Comparison of ENCODE assay signal across 7 cellular contexts in genomic region chr6:32852018-32852843, GRCh38. TPM values are rescaled to one million over a fixed set of nuclear protein-coding genes. Genes with fewer than 3 reads are reported as not detected.
A peak's percentile ranks its signal among the peaks of the same experiment; 100 is the strongest.
DNase-seq lines count a peak whose midpoint lies in the region; ATAC-seq and TF ChIP-seq lines count a peak whose summit lies in the region.

No MANE protein-coding gene starts in this region.

- ATAC-seq in GM21515 (IDR thresholded peaks at IDR 0.05; ENCODE audit: unreplicated experiment) (no peak), HG02678 (IDR thresholded peaks at IDR 0.05; ENCODE audit: unreplicated experiment) (no peak)

- no peak overlapping the region for H3K14ac ChIP-seq in trophoblast cell (ENCODE audit: low read length)

- H3K4me2 ChIP-seq in trophoblast cell (ENCODE audit: low read length) = no peak overlapping the region

- no peak overlapping the region for H4K8ac ChIP-seq in trophoblast cell (ENCODE audit: low read depth, low read length)

- H3K27me3 ChIP-seq in HAP-1 (ENCODE audit: low read depth) (no peaks in the 10 kb centered on the region), trophoblast cell (ENCODE audit: insufficient read depth, low read length) (peaks cover 37% of the 10 kb centered on the region)

- peak; percentile 11 to 35 for DNase-seq in HAP-1 (ENCODE audit: low spot score in 2 of 2)
- DNase-seq in activated CD4-positive, alpha-beta memory T cell treated with anti-CD3 and anti-CD28 coated beads, Interleukin-2, amount 10 ng/mL, durations not matched to agents 7 days and 5 days = peak; percentile 52
- peak; percentile 29 for DNase-seq in fibroblast of villous mesenchyme (ENCODE audit: low read depth)
- peak; percentile 52 to 76 for DNase-seq in trophoblast cell
- DNase-seq in Ammon's horn (ENCODE audit: low spot score) = no peak

- H2BK5ac ChIP-seq in trophoblast cell (ENCODE audit: low read depth, low read length, poor library complexity) = no peak overlapping the region

- no peak overlapping the region for H3K9ac ChIP-seq in trophoblast cell (ENCODE audit: low read length)

- no peak overlapping the region for H2AK5ac ChIP-seq in trophoblast cell (ENCODE audit: low read length)

- H2AFZ ChIP-seq in trophoblast cell (ENCODE audit: insufficient read depth, low read length, poor library complexity) = no peak overlapping the region

- no peak overlapping the region for H2BK120ac ChIP-seq in trophoblast cell (ENCODE audit: insufficient read depth, low read length, poor library complexity)

- no peak overlapping the region for H2BK12ac ChIP-seq in trophoblast cell (ENCODE audit: low read length)

- in situ Hi-C loops in HAP-1 (cut with MboI; ENCODE audit: low sequenced_read_pairs) = no loop called here

- POLR2A ChIA-PET in activated CD4-positive, alpha-beta memory T cell treated with anti-CD3 and anti-CD28 coated beads, Interleukin-2, amount 10 ng/mL, durations not matched to agents 7 days and 5 days (lab: Charles Lee) = interaction anchor here (0.7 to 9.4 kb wide), 14 partner anchors 12 to 724 kb away, joined by 3 to 1055 read pairs (median 4); partner anchors contain the start of genes ATF6B, BRD2, GPSM3 and HLA-DMB

- H3K4ac ChIP-seq in trophoblast cell (ENCODE audit: low read depth, low read length) = no peak overlapping the region

- H3K36me3 Mint-ChIP-seq in activated CD4-positive, alpha-beta memory T cell treated with anti-CD3 and anti-CD28 coated beads, Interleukin-2, amount 10 ng/mL, durations not matched to agents 7 days and 5 days (ENCODE audit: low read depth) = peaks cover 91% of the 10 kb centered on the region

- peaks cover 6% of the 10 kb centered on the region for H3K4me1 ChIP-seq in HAP-1
- peaks cover 17 to 20% of the 10 kb centered on the region in 2 experiments for H3K4me1 ChIP-seq in trophoblast cell (ENCODE audit: control insufficient read depth in 1 of 2, insufficient read depth in 2 of 2, low read length in 2 of 2)

- CTCF ChIA-PET in activated CD4-positive, alpha-beta memory T cell treated with anti-CD3 and anti-CD28 coated beads, Interleukin-2, amount 10 ng/mL, durations not matched to agents 7 days and 5 days (lab: Charles Lee) = interaction anchor here (1.2 to 9.6 kb wide), 8 partner anchors 12 to 119 kb away, joined by 3 to 337 read pairs (median 20); partner anchors contain the start of genes HLA-DMA and TAP2

- H3K27ac Mint-ChIP-seq in activated CD4-positive, alpha-beta memory T cell treated with anti-CD3 and anti-CD28 coated beads, Interleukin-2, amount 10 ng/mL, durations not matched to agents 7 days and 5 days = peak overlapping the region; percentile 99

- H3K4me3 Mint-ChIP-seq in activated CD4-positive, alpha-beta memory T cell treated with anti-CD3 and anti-CD28 coated beads, Interleukin-2, amount 10 ng/mL, durations not matched to agents 7 days and 5 days = peak overlapping the region; percentile 100

- no peak overlapping the region for H4K91ac ChIP-seq in trophoblast cell (ENCODE audit: low read depth, low read length)

- H3K36me3 ChIP-seq in HAP-1 (replicated peaks) (peaks cover 6% of the 10 kb centered on the region), trophoblast cell (ENCODE audit: control insufficient read depth in 1 of 2, insufficient read depth in 2 of 2, low read length in 2 of 2) (no peaks in the 10 kb centered on the region)

- H3K4me3 ChIP-seq in HAP-1 (peak overlapping the region; percentile 67), fibroblast of villous mesenchyme (ENCODE audit: low read depth, low read length) (peak overlapping the region; percentile 95), trophoblast cell (ENCODE audit: low read depth, low read length) (peak overlapping the region; percentile 40)

- no peaks in the 10 kb centered on the region for H3K79me1 ChIP-seq in trophoblast cell (ENCODE audit: low read length)

- H3K27me3 Mint-ChIP-seq in activated CD4-positive, alpha-beta memory T cell treated with anti-CD3 and anti-CD28 coated beads, Interleukin-2, amount 10 ng/mL, durations not matched to agents 7 days and 5 days = no peaks in the 10 kb centered on the region

- no peak overlapping the region for H3K23ac ChIP-seq in trophoblast cell (ENCODE audit: low read length)

- H3K9me3 ChIP-seq in HAP-1 (no peaks in the 10 kb centered on the region), trophoblast cell (ENCODE audit: insufficient read depth, low read depth, low read length) (peaks cover 4% of the 10 kb centered on the region)

- no peak overlapping the region for H3K18ac ChIP-seq in trophoblast cell (ENCODE audit: low read length)

- 100% methylated on average over 1 of the region's 23 CpGs for WGBS in trophoblast cell (ENCODE audit: extremely low coverage, insufficient coverage, insufficient read length)

- peaks cover 60% of the 10 kb centered on the region for H3K4me1 Mint-ChIP-seq in activated CD4-positive, alpha-beta memory T cell treated with anti-CD3 and anti-CD28 coated beads, Interleukin-2, amount 10 ng/mL, durations not matched to agents 7 days and 5 days

- H3K27ac ChIP-seq in trophoblast cell (ENCODE audit: low read depth, low read length) = no peak overlapping the region

- H3K9me3 Mint-ChIP-seq in activated CD4-positive, alpha-beta memory T cell treated with anti-CD3 and anti-CD28 coated beads, Interleukin-2, amount 10 ng/mL, durations not matched to agents 7 days and 5 days = no peaks in the 10 kb centered on the region

- no peak overlapping the region for H4K12ac ChIP-seq in trophoblast cell (ENCODE audit: low read depth, low read length)

- TF ChIP-seq CTCF in fibroblast of villous mesenchyme (IDR thresholded peaks at IDR 0.05; ENCODE audit: insufficient read depth, low read depth, low read length) = no peak

- H3K79me2 ChIP-seq in trophoblast cell (ENCODE audit: control insufficient read depth, insufficient read depth, low read length, poor library complexity) = no peaks in the 10 kb centered on the region

RNA-seq across cellular contexts. Expression of gene TAP1, which starts 1.3 kb away (rescaled TPM):
- 100 to 1,000 TPM; 410 to 412 TPM for total RNA-seq in activated CD4-positive, alpha-beta memory T cell treated with anti-CD3 and anti-CD28 coated beads, Interleukin-2, amount 10 ng/mL, durations not matched to agents 7 days and 5 days
- total RNA-seq in fibroblast of villous mesenchyme = 70.5 and 122 TPM in 2 replicates
- 1.9 and 2.2 TPM in 2 replicates for polyA plus RNA-seq in trophoblast cell (2013)

RNA-seq across cellular contexts. Expression of gene PSMB9, which starts 1.8 kb away (rescaled TPM):
- total RNA-seq in activated CD4-positive, alpha-beta memory T cell treated with anti-CD3 and anti-CD28 coated beads, Interleukin-2, amount 10 ng/mL, durations not matched to agents 7 days and 5 days = 100 to 1,000 TPM; 368 to 372 TPM
- total RNA-seq in fibroblast of villous mesenchyme = 34.8 and 59.6 TPM in 2 replicates
- polyA plus RNA-seq in trophoblast cell (2013) = not detected in 2 replicates

RNA-seq across cellular contexts. Expression of gene PSMB8, which starts 8.4 kb away (rescaled TPM):
- 100 to 1,000 TPM; 389 to 401 TPM for total RNA-seq in activated CD4-positive, alpha-beta memory T cell treated with anti-CD3 and anti-CD28 coated beads, Interleukin-2, amount 10 ng/mL, durations not matched to agents 7 days and 5 days
- total RNA-seq in fibroblast of villous mesenchyme = 72.5 and 78.2 TPM in 2 replicates
- polyA plus RNA-seq in trophoblast cell (2013) = 0.16 and 0.17 TPM in 2 replicates

RNA-seq across cellular contexts. Expression of gene TAP2, which starts 13.7 kb away (rescaled TPM):
- 100 to 1,000 TPM; 203 to 211 TPM for total RNA-seq in activated CD4-positive, alpha-beta memory T cell treated with anti-CD3 and anti-CD28 coated beads, Interleukin-2, amount 10 ng/mL, durations not matched to agents 7 days and 5 days
- total RNA-seq in fibroblast of villous mesenchyme = 20.6 and 33.7 TPM in 2 replicates
- 0.82 and 0.92 TPM in 2 replicates for polyA plus RNA-seq in trophoblast cell (2013)

RNA-seq across cellular contexts. Expression of gene HLA-DOB, which starts 35.4 kb away (rescaled TPM):
- total RNA-seq in activated CD4-positive, alpha-beta memory T cell treated with anti-CD3 and anti-CD28 coated beads, Interleukin-2, amount 10 ng/mL, durations not matched to agents 7 days and 5 days = 1 to 10 TPM; 1.5 to 2.2 TPM
- 0.32 and 0.43 TPM in 2 replicates for total RNA-seq in fibroblast of villous mesenchyme
- polyA plus RNA-seq in trophoblast cell (2013) = 0.15 and 0.21 TPM in 2 replicates

Comparison
In these comparisons a context has a peak if more than half of its experiments do, and no peak if none do; other contexts are left out.
1. H3K4me3 ChIP-seq: peak in every context shown above with its lines; median percentile 95 in fibroblast of villous mesenchyme; 67 in HAP-1; 40 in trophoblast cell.